37 cellular contexts compared by ENCODE assay signal in the genomic region with DNA sequence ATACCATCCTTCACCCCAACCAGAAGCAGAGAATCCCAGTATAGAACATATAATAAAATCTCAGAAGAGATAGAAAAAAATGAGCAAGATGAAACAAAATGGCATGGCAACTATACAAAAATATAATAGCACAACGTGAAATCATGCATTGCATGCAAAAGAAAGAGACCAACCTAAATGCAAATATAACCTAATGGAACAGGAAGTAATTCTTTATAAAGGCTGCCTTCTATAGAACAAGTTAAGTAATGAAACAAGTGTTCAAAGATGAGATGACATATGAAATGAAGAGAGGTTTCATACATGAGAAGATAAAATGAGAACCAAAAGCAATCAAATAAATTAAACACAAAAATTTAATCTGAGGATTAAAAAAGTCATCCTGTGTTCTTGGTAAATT. TPM values are rescaled to one million over a fixed set of nuclear protein-coding genes. Genes with fewer than 3 reads are reported as not detected.
"Had no signal": no experiment of that assay in that cellular context is flagged by ENCODE, and none has a peak within 500 bp of the region (broad histone marks: within the 10 kb centered on the region; RNA-seq: fewer than 3 reads in every experiment).

No MANE protein-coding gene starts in this region.

- H3K36me3 ChIP-seq: brain microvascular endothelial cell, Peyer's patch, SJSA1, WERI-Rb-1 had no signal

- H3K27me3 ChIP-seq: brain microvascular endothelial cell, Peyer's patch, SJSA1 had no signal

- H3K27ac Mint-ChIP-seq: activated CD4-positive, alpha-beta T cell treated with anti-CD3 and anti-CD28 coated beads, Interleukin-2, amount 10 ng/mL, durations not matched to agents 24 days and 14 days; activated CD8-positive, alpha-beta T cell treated with anti-CD3 and anti-CD28 coated beads for 36 hours; activated naive CD8-positive, alpha-beta T cell treated with anti-CD3 and anti-CD28 coated beads for 36 hours; activated T-cell treated with anti-CD3 and anti-CD28 coated beads, Interleukin-2, amount 50 U/mL, for 72 hours; activated T-helper 17 cell treated with anti-CD3 and anti-CD28 coated beads, Interleukin-2, amount 50 U/mL, for 72 hours; T-cell; T-helper 17 cell had no signal

- DNase-seq: activated CD4-positive, alpha-beta T cell treated with anti-CD3 and anti-CD28 coated beads, Interleukin-2, amount 10 ng/mL, durations not matched to agents 24 days and 14 days; activated CD4-positive, alpha-beta T cell treated with anti-CD3 and anti-CD28 coated beads, Interleukin-2, amount 50 U/mL, for 4 hours; activated CD8-positive, alpha-beta T cell treated with anti-CD3 and anti-CD28 coated beads for 36 hours; activated effector memory CD4-positive, alpha-beta T cell treated with anti-CD3 and anti-CD28 coated beads, Interleukin-2, amount 50 U/mL, for 16 hours; activated naive CD4-positive, alpha-beta T cell; activated naive CD4-positive, alpha-beta T cell treated with anti-CD3 and anti-CD28 coated beads, Interleukin-2, amount 50 U/mL, for 16 hours; activated naive CD8-positive, alpha-beta T cell treated with anti-CD3 and anti-CD28 coated beads for 36 hours; activated T-cell treated with anti-CD3 and anti-CD28 coated beads, Interleukin-2, amount 50 U/mL, for 1 hour; activated T-cell treated with anti-CD3 and anti-CD28 coated beads, Interleukin-2, amount 50 U/mL, for 72 hours; amniotic stem cell; aorta; brain microvascular endothelial cell; central memory CD4-positive, alpha-beta T cell; KG1; MM.1S; MV-4-11; NCI-H1092 treated with DMSO at 0.1 percent for 48 hours; NCI-H1417; NCI-H187 treated with DMSO at 0.1 percent for 48 hours; NCI-H2081; NCI-H2171 treated with DMSO at 0.1 percent for 48 hours; NCI-H2227 treated with DMSO at 0.1 percent for 48 hours; NCI-H446; NCI-H510A treated with DMSO at 0.1 percent for 48 hours; NK-92 treated with Interleukin-12 subunit alpha and Interleukin-12 subunit beta, amount 100 ng/mL, for 24 hours; PC-3; Peyer's patch; RPMI8226; SHP77 treated with DMSO at 0.1 percent for 48 hours; SK-N-SH; T-cell; T-helper 17 cell; T-helper 9 cell; WERI-Rb-1 had no signal

- H3K9me3 ChIP-seq: Peyer's patch, SJSA1, SK-N-SH had no signal

- H3K9me3 Mint-ChIP-seq: activated CD4-positive, alpha-beta T cell treated with anti-CD3 and anti-CD28 coated beads, Interleukin-2, amount 10 ng/mL, durations not matched to agents 24 days and 14 days; activated CD8-positive, alpha-beta T cell treated with anti-CD3 and anti-CD28 coated beads for 36 hours; activated T-helper 17 cell treated with anti-CD3 and anti-CD28 coated beads, Interleukin-2, amount 50 U/mL, for 72 hours had no signal

- H3K27ac ChIP-seq: brain microvascular endothelial cell, Peyer's patch, SJSA1, WERI-Rb-1 had no signal

- H3K4me3 Mint-ChIP-seq: activated CD4-positive, alpha-beta T cell treated with anti-CD3 and anti-CD28 coated beads, Interleukin-2, amount 10 ng/mL, durations not matched to agents 24 days and 14 days; activated CD8-positive, alpha-beta T cell treated with anti-CD3 and anti-CD28 coated beads for 36 hours; activated naive CD8-positive, alpha-beta T cell treated with anti-CD3 and anti-CD28 coated beads for 36 hours; activated T-cell treated with anti-CD3 and anti-CD28 coated beads, Interleukin-2, amount 50 U/mL, for 72 hours; activated T-helper 17 cell treated with anti-CD3 and anti-CD28 coated beads, Interleukin-2, amount 50 U/mL, for 72 hours; T-cell; T-helper 17 cell had no signal

- H3K36me3 Mint-ChIP-seq: T-cell had no signal

- H3K4me1 Mint-ChIP-seq: activated CD4-positive, alpha-beta T cell treated with anti-CD3 and anti-CD28 coated beads, Interleukin-2, amount 10 ng/mL, durations not matched to agents 24 days and 14 days; activated naive CD8-positive, alpha-beta T cell treated with anti-CD3 and anti-CD28 coated beads for 36 hours; activated T-helper 17 cell treated with anti-CD3 and anti-CD28 coated beads, Interleukin-2, amount 50 U/mL, for 72 hours; T-cell; T-helper 17 cell had no signal

- ATAC-seq: activated CD8-positive, alpha-beta T cell treated with anti-CD3 and anti-CD28 coated beads for 36 hours; activated T-cell treated with anti-CD3 and anti-CD28 coated beads, Interleukin-2, amount 50 U/mL, for 72 hours; activated T-helper 17 cell treated with anti-CD3 and anti-CD28 coated beads, Interleukin-2, amount 50 U/mL, for 72 hours; PC-3; T-cell; T-helper 17 cell had no signal

- H3K9me2 ChIP-seq: SK-N-SH had no signal

- H3K4me2 ChIP-seq: SK-N-SH had no signal

- H3K4me1 ChIP-seq: Peyer's patch, SJSA1 had no signal

- H3K4me3 ChIP-seq: Peyer's patch, SJSA1 had no signal

RNA-seq across cellular contexts. Expression of a gene that starts 18.5 kb away (rescaled TPM):
- total RNA-seq: activated CD4-positive, alpha-beta T cell treated with anti-CD3 and anti-CD28 coated beads, Interleukin-2, amount 10 ng/mL, durations not matched to agents 24 days and 14 days; activated CD8-positive, alpha-beta memory T cell treated with anti-CD3 and anti-CD28 coated beads for 36 hours; activated T-helper 17 cell treated with anti-CD3 and anti-CD28 coated beads, Interleukin-2, amount 50 U/mL, for 72 hours; PC-3 had no signal
